In genomic region chrX:154762529-154763296, GRCh38 we compare ENCODE assay signal across 8 cellular contexts. TPM values are rescaled to one million over a fixed set of nuclear protein-coding genes. Genes with fewer than 3 reads are reported as not detected.
A peak's percentile ranks its signal among the peaks of the same experiment; 100 is the strongest.
DNase-seq lines count a peak whose midpoint lies in the region; ATAC-seq and TF ChIP-seq lines count a peak whose summit lies in the region.

Gene DKC1 (plus strand): TSS chrX:154762864. CDS start chrX:154762966, 102 bp downstream.

- peak within 1 kb of the TSS; percentile 48; the same call in 1 of the 2 replicates for H2BK120ac ChIP-seq in IMR-90 (ENCODE audit: low read depth, low read length)

- H3K9me3 ChIP-seq in IMR-90 (ENCODE audit: control insufficient read depth, insufficient read depth, low read length) (no peaks in the 10 kb centered on the region), mucosa of rectum (ENCODE audit: control insufficient read depth in 2 of 2, low read length in 2 of 2) (no peaks in the 10 kb centered on the region)

- DNase-seq in DMS114 treated with DMSO at 0.1 percent for 48 hours (lab: John Stamatoyannopoulos, UW; ENCODE audit: unreplicated experiment): peak; percentile 74
- peak; percentile 94 for DNase-seq in IMR-90
- DNase-seq in OCI-M1 (lab: John Stamatoyannopoulos, UW): peak; percentile 98
- DNase-seq in activated T-cell treated with anti-CD3 and anti-CD28 coated beads for 4 hours: peak; percentile 85
- no peak for DNase-seq in epithelial cell of proximal tubule (ENCODE audit: low read depth)
- DNase-seq in stimulated activated CD8-positive, alpha-beta memory T cell treated with anti-CD3 and anti-CD28 coated beads, Interleukin-4, amount 100 ng/mL, for 48 hours: peak; percentile 93

- POLR2A ChIA-PET in IMR-90 (lab: Charles Lee; ENCODE audit: unreplicated experiment): no interaction called here

- ATAC-seq in GM21528 (IDR thresholded peaks at IDR 0.05; ENCODE audit: low FRiP score, unreplicated experiment) (peak; percentile 83), IMR-90 (ENCODE audit: low read depth) (peak; percentile 97)

- no peaks in the 10 kb centered on the region for H3K27me3 ChIP-seq in IMR-90 (ENCODE audit: control insufficient read depth, insufficient read depth, low read length)
- no peaks in the 10 kb centered on the region for H3K27me3 ChIP-seq in mucosa of rectum (ENCODE audit: control insufficient read depth in 2 of 2, insufficient read depth in 2 of 2, low read length in 2 of 2)

- H2AFZ ChIP-seq in IMR-90 (replicated peaks; ENCODE audit: low read length, poor library complexity): peak within 1 kb of the TSS; percentile 94

- H3K4me1 ChIP-seq in IMR-90 (ENCODE audit: control insufficient read depth, insufficient read depth, low read length): no peaks in the 10 kb centered on the region
- no peaks in the 10 kb centered on the region for H3K4me1 ChIP-seq in mucosa of rectum (ENCODE audit: control insufficient read depth in 2 of 2, insufficient read depth in 2 of 2, low read length in 2 of 2)

- 34% methylated on average over 53 of the region's 85 CpGs; no CpG with 5 or more reads in 1 of the 2 experiments for WGBS in IMR-90 (ENCODE audit: extremely low coverage in 2 of 2, insufficient read length in 1 of 2), 2 experiments

- H3K56ac ChIP-seq in IMR-90 (ENCODE audit: extremely low read depth, insufficient read depth, low read length): peak within 1 kb of the TSS; percentile 95; the same call in 1 of the 2 replicates

- H3K4me3 ChIP-seq in IMR-90 (ENCODE audit: insufficient read depth, low read depth, low read length) (peak within 1 kb of the TSS; percentile 81), epithelial cell of proximal tubule (ENCODE audit: low read depth, low read length) (peak within 1 kb of the TSS; percentile 70), mucosa of rectum (ENCODE audit: low read length in 2 of 2) (peak within 1 kb of the TSS; percentile 64 to 89)

- H2BK20ac ChIP-seq in IMR-90 (ENCODE audit: low read depth, low read length): peak within 1 kb of the TSS; percentile 51; the same call in 1 of the 2 replicates

- H4K5ac ChIP-seq in IMR-90 (ENCODE audit: low read depth, low read length): peak within 1 kb of the TSS; percentile 89

- no TSS peak for BruUV-seq in IMR-90 (replicated peaks; lab: Mats Ljungman, UMichigan)

- H3K9ac ChIP-seq in IMR-90 (ENCODE audit: low read depth, low read length) (peak within 1 kb of the TSS; percentile 95), mucosa of rectum (ENCODE audit: low read depth in 1 of 2, low read length in 2 of 2) (peak within 1 kb of the TSS; percentile 60 to 66)

- H4K91ac ChIP-seq in IMR-90 (ENCODE audit: insufficient read depth, low read depth, low read length): peak within 1 kb of the TSS; percentile 93

- no peak for TF ChIP-seq RAD21 in IMR-90 (IDR thresholded peaks at IDR 0.05; ENCODE audit: low read length)

- TF ChIP-seq CTCF in IMR-90 (conservative IDR thresholded peaks at IDR 0.05; ENCODE audit: low read depth, low read length) (peak; percentile 7; the same call in 1 of the 2 replicates), epithelial cell of proximal tubule (conservative IDR thresholded peaks at IDR 0.05; ENCODE audit: low read depth, low read length) (no peak)

- in situ Hi-C loops in IMR-90 (cut with MboI; ENCODE audit: low sequenced_read_pairs): no loop called here

- H3K36me3 ChIP-seq in IMR-90 (ENCODE audit: control insufficient read depth, insufficient read depth, low read length): peaks cover 13% of the 10 kb centered on the region
- peaks cover 6 to 17% of the 10 kb centered on the region in 2 donors for H3K36me3 ChIP-seq in mucosa of rectum (ENCODE audit: control insufficient read depth in 2 of 2, insufficient read depth in 2 of 2, low read length in 2 of 2)

- no peaks in the 10 kb centered on the region; the same call in 1 of the 2 replicates for H4K20me1 ChIP-seq in IMR-90 (ENCODE audit: insufficient read depth, low read length)

- peak within 1 kb of the TSS; percentile 82 for H3K4ac ChIP-seq in IMR-90 (ENCODE audit: low read depth, low read length)

- peak within 1 kb of the TSS; percentile 78; the same call in 1 of the 2 replicates for H3K18ac ChIP-seq in IMR-90 (ENCODE audit: low read depth, low read length)

- peak; percentile 70; the same call in 1 of the 2 replicates for TF ChIP-seq POLR2A in IMR-90 (IDR thresholded peaks at IDR 0.05; ENCODE audit: low read depth, low read length)

- H4K8ac ChIP-seq in IMR-90 (ENCODE audit: low read depth in 2 of 2, low read length in 2 of 2): peak within 1 kb of the TSS; percentile 75 to 99

- CTCF ChIA-PET in IMR-90 (lab: Yijun Ruan, JAX): interaction anchor here (1.9 kb wide), 1 partner anchor 14 kb away, joined by 4 read pairs; no protein-coding TSS in a partner anchor

- H3K79me1 ChIP-seq in IMR-90 (ENCODE audit: low read depth in 1 of 2, low read length in 2 of 2): peaks cover 10 to 14% of the 10 kb centered on the region in 2 experiments; a peak in 3 of 4 replicates

- H3K4me2 ChIP-seq in IMR-90 (ENCODE audit: low read depth, low read length): peak within 1 kb of the TSS; percentile 87

- peak within 1 kb of the TSS; percentile 92 for H3K14ac ChIP-seq in IMR-90 (replicated peaks; ENCODE audit: low read depth, low read length)

- H2AK5ac ChIP-seq in IMR-90 (ENCODE audit: low read depth, low read length): peak within 1 kb of the TSS; percentile 74

- H3K9me1 ChIP-seq in IMR-90 (ENCODE audit: insufficient read depth, low read length): no peaks in the 10 kb centered on the region

- dilution Hi-C loops in IMR-90 (cut with HindIII; ENCODE audit: low sequenced_read_pairs, unreplicated experiment): no loop called here

- H3K27ac ChIP-seq in IMR-90 (ENCODE audit: insufficient read depth, low read length) (peak within 1 kb of the TSS; percentile 95), mucosa of rectum (ENCODE audit: low read depth in 2 of 2, low read length in 2 of 2) (peak within 1 kb of the TSS; percentile 71 to 75)

- intact Hi-C loops in IMR-90 (cut with micrococcal nuclease): loop anchor here (1.0 kb wide), 1 partner anchor 39 kb away; no protein-coding TSS in a partner anchor

- H2BK5ac ChIP-seq in IMR-90 (ENCODE audit: low read depth, low read length, poor library complexity, severe bottlenecking): peak within 1 kb of the TSS; percentile 94

- 0 out of 3 replicates have a peak within 1 kb of the TSS, but pooled peaks have one; percentile 59 for H2BK15ac ChIP-seq in IMR-90 (ENCODE audit: low read depth, low read length)

- H3K23ac ChIP-seq in IMR-90 (ENCODE audit: low read depth, low read length): peak within 1 kb of the TSS; percentile 41

- peak within 1 kb of the TSS; percentile 66 for H2AK9ac ChIP-seq in IMR-90 (replicated peaks; ENCODE audit: low read depth, low read length, poor library complexity)

TF ChIP-seq in IMR-90, 13 proteins besides CTCF, POLR2A, EP300 and RAD21:
- TF ChIP-seq CEBPB (IDR thresholded peaks at IDR 0.05; ENCODE audit: low read depth, low read length): peak; percentile 94
- TF ChIP-seq MAFK (IDR thresholded peaks at IDR 0.05; ENCODE audit: low read depth, low read length): no peak
- no peak for TF ChIP-seq RFX5 (IDR thresholded peaks at IDR 0.05; ENCODE audit: low read depth, low read length)
- TF ChIP-seq NFE2L2 (IDR thresholded peaks at IDR 0.05; ENCODE audit: low read depth, low read length): no peak
- peak; percentile 75; the same call in 1 of the 2 replicates for TF ChIP-seq MXI1 (IDR thresholded peaks at IDR 0.05; ENCODE audit: borderline replicate concordance, low read depth, low read length)
- TF ChIP-seq RCOR1 (IDR thresholded peaks at IDR 0.05; ENCODE audit: insufficient replicate concordance, low read length): no peak

RNA-seq across cellular contexts. Expression of gene DKC1, which starts in this region (rescaled TPM):
- total RNA-seq in IMR-90 (2012; rRNA removed) (63.8 and 66.7 TPM in 2 replicates), epithelial cell of proximal tubule (41.2 and 66.1 TPM in 2 replicates)
- 42.9 and 49.9 TPM in 2 replicates for polyA plus RNA-seq in IMR-90 (2012; rRNA removed)
- polyA plus RNA-seq in IMR-90 (2012; cell fraction: cytosol; rRNA removed): 14.1 and 16.9 TPM in 2 replicates
- 17.0 and 55.5 TPM in 2 replicates for polyA plus RNA-seq in IMR-90 (2012; cell fraction: nucleus; rRNA removed; ENCODE audit: low replicate concordance)
